Comparison of ENCODE assay signal across 2 cellular contexts in the genomic region with DNA sequence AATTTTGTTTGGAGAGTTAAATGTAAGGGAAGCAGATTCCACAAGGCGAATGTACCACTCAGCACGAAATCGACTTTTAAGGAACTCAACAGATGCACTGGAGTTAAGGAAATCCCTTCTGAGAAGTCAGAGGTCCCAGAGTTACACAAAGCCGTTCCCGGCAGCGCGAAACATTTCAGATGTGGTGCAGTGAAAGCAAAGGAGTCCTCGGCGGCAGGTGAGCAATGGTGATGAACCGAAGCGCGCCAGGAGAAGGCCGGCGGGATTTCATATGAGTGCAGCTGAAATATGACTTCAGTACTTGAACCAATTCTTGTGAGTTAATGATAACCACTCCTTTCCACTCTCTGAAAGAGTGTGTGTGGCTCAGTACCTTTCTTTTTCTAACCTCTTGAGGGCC.
TF ChIP-seq lines count a peak whose summit lies in the region.

No MANE protein-coding gene starts in this region.

TF ChIP-seq in GM23338, 12 proteins besides CTCF, POLR2A, EP300 and RAD21 (continues in another document):
- TF ChIP-seq JUNB (IDR thresholded peaks at IDR 0.05; ENCODE audit: unreplicated experiment), result no peak
- TF ChIP-seq, protein P1, sequence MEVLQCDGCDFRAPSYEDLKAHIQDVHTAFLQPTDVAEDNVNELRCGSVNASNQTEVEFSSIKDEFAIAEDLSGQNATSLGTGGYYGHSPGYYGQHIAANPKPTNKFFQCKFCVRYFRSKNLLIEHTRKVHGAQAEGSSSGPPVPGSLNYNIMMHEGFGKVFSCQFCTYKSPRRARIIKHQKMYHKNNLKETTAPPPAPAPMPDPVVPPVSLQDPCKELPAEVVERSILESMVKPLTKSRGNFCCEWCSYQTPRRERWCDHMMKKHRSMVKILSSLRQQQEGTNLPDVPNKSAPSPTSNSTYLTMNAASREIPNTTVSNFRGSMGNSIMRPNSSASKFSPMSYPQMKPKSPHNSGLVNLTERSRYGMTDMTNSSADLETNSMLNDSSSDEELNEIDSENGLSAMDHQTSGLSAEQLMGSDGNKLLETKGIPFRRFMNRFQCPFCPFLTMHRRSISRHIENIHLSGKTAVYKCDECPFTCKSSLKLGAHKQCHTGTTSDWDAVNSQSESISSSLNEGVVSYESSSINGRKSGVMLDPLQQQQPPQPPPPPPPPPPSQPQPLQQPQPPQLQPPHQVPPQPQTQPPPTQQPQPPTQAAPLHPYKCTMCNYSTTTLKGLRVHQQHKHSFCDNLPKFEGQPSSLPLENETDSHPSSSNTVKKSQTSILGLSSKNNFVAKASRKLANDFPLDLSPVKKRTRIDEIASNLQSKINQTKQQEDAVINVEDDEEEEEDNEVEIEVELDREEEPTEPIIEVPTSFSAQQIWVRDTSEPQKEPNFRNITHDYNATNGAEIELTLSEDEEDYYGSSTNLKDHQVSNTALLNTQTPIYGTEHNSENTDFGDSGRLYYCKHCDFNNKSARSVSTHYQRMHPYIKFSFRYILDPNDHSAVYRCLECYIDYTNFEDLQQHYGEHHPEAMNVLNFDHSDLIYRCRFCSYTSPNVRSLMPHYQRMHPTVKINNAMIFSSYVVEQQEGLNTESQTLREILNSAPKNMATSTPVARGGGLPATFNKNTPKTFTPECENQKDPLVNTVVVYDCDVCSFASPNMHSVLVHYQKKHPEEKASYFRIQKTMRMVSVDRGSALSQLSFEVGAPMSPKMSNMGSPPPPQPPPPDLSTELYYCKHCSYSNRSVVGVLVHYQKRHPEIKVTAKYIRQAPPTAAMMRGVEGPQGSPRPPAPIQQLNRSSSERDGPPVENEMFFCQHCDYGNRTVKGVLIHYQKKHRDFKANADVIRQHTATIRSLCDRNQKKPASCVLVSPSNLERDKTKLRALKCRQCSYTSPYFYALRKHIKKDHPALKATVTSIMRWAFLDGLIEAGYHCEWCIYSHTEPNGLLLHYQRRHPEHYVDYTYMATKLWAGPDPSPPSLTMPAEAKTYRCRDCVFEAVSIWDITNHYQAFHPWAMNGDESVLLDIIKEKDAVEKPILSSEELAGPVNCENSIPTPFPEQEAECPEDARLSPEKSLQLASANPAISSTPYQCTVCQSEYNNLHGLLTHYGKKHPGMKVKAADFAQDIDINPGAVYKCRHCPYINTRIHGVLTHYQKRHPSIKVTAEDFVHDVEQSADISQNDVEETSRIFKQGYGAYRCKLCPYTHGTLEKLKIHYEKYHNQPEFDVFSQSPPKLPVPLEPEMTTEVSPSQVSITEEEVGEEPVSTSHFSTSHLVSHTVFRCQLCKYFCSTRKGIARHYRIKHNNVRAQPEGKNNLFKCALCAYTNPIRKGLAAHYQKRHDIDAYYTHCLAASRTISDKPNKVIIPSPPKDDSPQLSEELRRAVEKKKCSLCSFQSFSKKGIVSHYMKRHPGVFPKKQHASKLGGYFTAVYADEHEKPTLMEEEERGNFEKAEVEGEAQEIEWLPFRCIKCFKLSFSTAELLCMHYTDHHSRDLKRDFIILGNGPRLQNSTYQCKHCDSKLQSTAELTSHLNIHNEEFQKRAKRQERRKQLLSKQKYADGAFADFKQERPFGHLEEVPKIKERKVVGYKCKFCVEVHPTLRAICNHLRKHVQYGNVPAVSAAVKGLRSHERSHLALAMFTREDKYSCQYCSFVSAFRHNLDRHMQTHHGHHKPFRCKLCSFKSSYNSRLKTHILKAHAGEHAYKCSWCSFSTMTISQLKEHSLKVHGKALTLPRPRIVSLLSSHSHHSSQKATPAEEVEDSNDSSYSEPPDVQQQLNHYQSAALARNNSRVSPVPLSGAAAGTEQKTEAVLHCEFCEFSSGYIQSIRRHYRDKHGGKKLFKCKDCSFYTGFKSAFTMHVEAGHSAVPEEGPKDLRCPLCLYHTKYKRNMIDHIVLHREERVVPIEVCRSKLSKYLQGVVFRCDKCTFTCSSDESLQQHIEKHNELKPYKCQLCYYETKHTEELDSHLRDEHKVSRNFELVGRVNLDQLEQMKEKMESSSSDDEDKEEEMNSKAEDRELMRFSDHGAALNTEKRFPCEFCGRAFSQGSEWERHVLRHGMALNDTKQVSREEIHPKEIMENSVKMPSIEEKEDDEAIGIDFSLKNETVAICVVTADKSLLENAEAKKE (CRISPR knock-in tag; IDR thresholded peaks at IDR 0.05), result no peak
- TF ChIP-seq, protein P2, sequence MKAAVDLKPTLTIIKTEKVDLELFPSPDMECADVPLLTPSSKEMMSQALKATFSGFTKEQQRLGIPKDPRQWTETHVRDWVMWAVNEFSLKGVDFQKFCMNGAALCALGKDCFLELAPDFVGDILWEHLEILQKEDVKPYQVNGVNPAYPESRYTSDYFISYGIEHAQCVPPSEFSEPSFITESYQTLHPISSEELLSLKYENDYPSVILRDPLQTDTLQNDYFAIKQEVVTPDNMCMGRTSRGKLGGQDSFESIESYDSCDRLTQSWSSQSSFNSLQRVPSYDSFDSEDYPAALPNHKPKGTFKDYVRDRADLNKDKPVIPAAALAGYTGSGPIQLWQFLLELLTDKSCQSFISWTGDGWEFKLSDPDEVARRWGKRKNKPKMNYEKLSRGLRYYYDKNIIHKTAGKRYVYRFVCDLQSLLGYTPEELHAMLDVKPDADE (IDR thresholded peaks at IDR 0.05), result no peak
- no peak for TF ChIP-seq POLR2AphosphoS5 (IDR thresholded peaks at IDR 0.05; ENCODE audit: low read depth)
- no peak for TF ChIP-seq EZH2phosphoT487 (IDR thresholded peaks at IDR 0.05; ENCODE audit: unreplicated experiment)
- TF ChIP-seq, protein P3, sequence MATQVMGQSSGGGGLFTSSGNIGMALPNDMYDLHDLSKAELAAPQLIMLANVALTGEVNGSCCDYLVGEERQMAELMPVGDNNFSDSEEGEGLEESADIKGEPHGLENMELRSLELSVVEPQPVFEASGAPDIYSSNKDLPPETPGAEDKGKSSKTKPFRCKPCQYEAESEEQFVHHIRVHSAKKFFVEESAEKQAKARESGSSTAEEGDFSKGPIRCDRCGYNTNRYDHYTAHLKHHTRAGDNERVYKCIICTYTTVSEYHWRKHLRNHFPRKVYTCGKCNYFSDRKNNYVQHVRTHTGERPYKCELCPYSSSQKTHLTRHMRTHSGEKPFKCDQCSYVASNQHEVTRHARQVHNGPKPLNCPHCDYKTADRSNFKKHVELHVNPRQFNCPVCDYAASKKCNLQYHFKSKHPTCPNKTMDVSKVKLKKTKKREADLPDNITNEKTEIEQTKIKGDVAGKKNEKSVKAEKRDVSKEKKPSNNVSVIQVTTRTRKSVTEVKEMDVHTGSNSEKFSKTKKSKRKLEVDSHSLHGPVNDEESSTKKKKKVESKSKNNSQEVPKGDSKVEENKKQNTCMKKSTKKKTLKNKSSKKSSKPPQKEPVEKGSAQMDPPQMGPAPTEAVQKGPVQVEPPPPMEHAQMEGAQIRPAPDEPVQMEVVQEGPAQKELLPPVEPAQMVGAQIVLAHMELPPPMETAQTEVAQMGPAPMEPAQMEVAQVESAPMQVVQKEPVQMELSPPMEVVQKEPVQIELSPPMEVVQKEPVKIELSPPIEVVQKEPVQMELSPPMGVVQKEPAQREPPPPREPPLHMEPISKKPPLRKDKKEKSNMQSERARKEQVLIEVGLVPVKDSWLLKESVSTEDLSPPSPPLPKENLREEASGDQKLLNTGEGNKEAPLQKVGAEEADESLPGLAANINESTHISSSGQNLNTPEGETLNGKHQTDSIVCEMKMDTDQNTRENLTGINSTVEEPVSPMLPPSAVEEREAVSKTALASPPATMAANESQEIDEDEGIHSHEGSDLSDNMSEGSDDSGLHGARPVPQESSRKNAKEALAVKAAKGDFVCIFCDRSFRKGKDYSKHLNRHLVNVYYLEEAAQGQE (IDR thresholded peaks at IDR 0.05; ENCODE audit: unreplicated experiment), result no peak
- TF ChIP-seq EZH2 (IDR thresholded peaks at IDR 0.05; ENCODE audit: low read depth, unreplicated experiment), result no peak
- TF ChIP-seq ZNF114 (CRISPR knock-in tag; IDR thresholded peaks at IDR 0.05), result no peak
- TF ChIP-seq NANOG (IDR thresholded peaks at IDR 0.05; ENCODE audit: borderline replicate concordance), result no peak
- TF ChIP-seq STAT1 (IDR thresholded peaks at IDR 0.05; ENCODE audit: unreplicated experiment), result no peak

TF ChIP-seq in H1, 55 proteins besides CTCF, POLR2A, EP300 and RAD21:
- TF ChIP-seq CHD2 (IDR thresholded peaks at IDR 0.05; ENCODE audit: low read length) (no peak), CEBPB (IDR thresholded peaks at IDR 0.05; ENCODE audit: low read depth, low read length) (no peak), RFX5 (IDR thresholded peaks at IDR 0.05; ENCODE audit: borderline replicate concordance, low read depth, low read length) (no peak), ZNF274 (IDR thresholded peaks at IDR 0.05; ENCODE audit: borderline replicate concordance, extremely low read depth, low read length) (no peak), KDM5A (IDR thresholded peaks at IDR 0.05; ENCODE audit: low read length) (no peak), EGR1 (IDR thresholded peaks at IDR 0.05; ENCODE audit: borderline replicate concordance, low read depth, low read length) (no peak), CHD1 (IDR thresholded peaks at IDR 0.05; ENCODE audit: low read depth, low read length) (no peak), POLR2AphosphoS5 (IDR thresholded peaks at IDR 0.05; ENCODE audit: low read depth, low read length) (no peak), BACH1 (IDR thresholded peaks at IDR 0.05; ENCODE audit: low read length) (no peak), POU5F1 (IDR thresholded peaks at IDR 0.05; ENCODE audit: low read depth, low read length) (no peak)
- TF ChIP-seq, protein P4, sequence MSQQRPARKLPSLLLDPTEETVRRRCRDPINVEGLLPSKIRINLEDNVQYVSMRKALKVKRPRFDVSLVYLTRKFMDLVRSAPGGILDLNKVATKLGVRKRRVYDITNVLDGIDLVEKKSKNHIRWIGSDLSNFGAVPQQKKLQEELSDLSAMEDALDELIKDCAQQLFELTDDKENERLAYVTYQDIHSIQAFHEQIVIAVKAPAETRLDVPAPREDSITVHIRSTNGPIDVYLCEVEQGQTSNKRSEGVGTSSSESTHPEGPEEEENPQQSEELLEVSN (IDR thresholded peaks at IDR 0.05), result no peak
